ENCODE assay signal across 1 cellular context in the genomic region with DNA sequence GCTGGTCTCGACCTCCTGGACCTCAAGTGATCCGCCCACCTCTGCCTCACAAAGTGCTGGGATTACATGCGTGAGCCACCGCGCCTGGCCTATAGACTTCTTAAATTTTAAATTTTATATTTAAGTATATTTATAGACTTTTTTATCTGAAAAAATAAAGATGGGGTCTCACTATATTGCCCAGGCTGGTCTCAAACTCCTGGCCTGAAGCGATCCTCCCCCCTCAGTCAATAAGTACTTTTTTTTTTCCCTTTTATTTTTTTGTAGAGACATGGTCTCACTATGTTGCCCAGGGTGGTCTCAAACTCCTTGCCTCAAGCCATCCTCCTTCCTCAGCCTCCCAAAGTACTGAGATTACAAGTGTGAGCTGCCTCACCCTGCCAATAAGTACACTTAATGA.
TF ChIP-seq lines count a peak whose summit lies in the region.

No MANE protein-coding gene starts in this region.

TF ChIP-seq in GM12878, 131 proteins besides CTCF, POLR2A, EP300 and RAD21:
- no peak for TF ChIP-seq EED (IDR thresholded peaks at IDR 0.05; ENCODE audit: low read depth)
- no peak for TF ChIP-seq PML (IDR thresholded peaks at IDR 0.05; ENCODE audit: low read length)
- TF ChIP-seq TARDBP (IDR thresholded peaks at IDR 0.05; ENCODE audit: borderline replicate concordance), result no peak
- TF ChIP-seq MTA2 (IDR thresholded peaks at IDR 0.05; ENCODE audit: low read depth), result no peak
- TF ChIP-seq RBBP5 (conservative IDR thresholded peaks at IDR 0.05), result no peak
- TF ChIP-seq, protein P1, sequence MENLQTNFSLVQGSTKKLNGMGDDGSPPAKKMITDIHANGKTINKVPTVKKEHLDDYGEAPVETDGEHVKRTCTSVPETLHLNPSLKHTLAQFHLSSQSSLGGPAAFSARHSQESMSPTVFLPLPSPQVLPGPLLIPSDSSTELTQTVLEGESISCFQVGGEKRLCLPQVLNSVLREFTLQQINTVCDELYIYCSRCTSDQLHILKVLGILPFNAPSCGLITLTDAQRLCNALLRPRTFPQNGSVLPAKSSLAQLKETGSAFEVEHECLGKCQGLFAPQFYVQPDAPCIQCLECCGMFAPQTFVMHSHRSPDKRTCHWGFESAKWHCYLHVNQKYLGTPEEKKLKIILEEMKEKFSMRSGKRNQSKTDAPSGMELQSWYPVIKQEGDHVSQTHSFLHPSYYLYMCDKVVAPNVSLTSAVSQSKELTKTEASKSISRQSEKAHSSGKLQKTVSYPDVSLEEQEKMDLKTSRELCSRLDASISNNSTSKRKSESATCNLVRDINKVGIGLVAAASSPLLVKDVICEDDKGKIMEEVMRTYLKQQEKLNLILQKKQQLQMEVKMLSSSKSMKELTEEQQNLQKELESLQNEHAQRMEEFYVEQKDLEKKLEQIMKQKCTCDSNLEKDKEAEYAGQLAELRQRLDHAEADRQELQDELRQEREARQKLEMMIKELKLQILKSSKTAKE (IDR thresholded peaks at IDR 0.05; ENCODE audit: low read depth, poor library complexity, severe bottlenecking), result no peak
- TF ChIP-seq CEBPB (IDR thresholded peaks at IDR 0.05; ENCODE audit: borderline replicate concordance in 1 of 2, low read depth in 2 of 2, low read length in 2 of 2), result no peak
- no peak for TF ChIP-seq NBN (IDR thresholded peaks at IDR 0.05)
- TF ChIP-seq, protein P2, sequence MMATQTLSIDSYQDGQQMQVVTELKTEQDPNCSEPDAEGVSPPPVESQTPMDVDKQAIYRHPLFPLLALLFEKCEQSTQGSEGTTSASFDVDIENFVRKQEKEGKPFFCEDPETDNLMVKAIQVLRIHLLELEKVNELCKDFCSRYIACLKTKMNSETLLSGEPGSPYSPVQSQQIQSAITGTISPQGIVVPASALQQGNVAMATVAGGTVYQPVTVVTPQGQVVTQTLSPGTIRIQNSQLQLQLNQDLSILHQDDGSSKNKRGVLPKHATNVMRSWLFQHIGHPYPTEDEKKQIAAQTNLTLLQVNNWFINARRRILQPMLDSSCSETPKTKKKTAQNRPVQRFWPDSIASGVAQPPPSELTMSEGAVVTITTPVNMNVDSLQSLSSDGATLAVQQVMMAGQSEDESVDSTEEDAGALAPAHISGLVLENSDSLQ (IDR thresholded peaks at IDR 0.05), result no peak
- no peak for TF ChIP-seq SRF (IDR thresholded peaks at IDR 0.05; ENCODE audit: low read depth in 2 of 2, low read length in 2 of 2)
- TF ChIP-seq, protein P3, sequence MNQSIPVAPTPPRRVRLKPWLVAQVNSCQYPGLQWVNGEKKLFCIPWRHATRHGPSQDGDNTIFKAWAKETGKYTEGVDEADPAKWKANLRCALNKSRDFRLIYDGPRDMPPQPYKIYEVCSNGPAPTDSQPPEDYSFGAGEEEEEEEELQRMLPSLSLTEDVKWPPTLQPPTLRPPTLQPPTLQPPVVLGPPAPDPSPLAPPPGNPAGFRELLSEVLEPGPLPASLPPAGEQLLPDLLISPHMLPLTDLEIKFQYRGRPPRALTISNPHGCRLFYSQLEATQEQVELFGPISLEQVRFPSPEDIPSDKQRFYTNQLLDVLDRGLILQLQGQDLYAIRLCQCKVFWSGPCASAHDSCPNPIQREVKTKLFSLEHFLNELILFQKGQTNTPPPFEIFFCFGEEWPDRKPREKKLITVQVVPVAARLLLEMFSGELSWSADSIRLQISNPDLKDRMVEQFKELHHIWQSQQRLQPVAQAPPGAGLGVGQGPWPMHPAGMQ (IDR thresholded peaks at IDR 0.05; ENCODE audit: borderline replicate concordance), result no peak
- no peak for TF ChIP-seq CBX5 (IDR thresholded peaks at IDR 0.05; ENCODE audit: low read depth)
